Comparison of ENCODE assay signal across 1 cellular context in genomic region chr3:114809668-114810413, GRCh38.
TF ChIP-seq lines count a peak whose summit lies in the region.

No MANE protein-coding gene starts in this region.

TF ChIP-seq in GM12878, 131 proteins besides CTCF, POLR2A, EP300 and RAD21 (continued from another document and continues in another):
- TF ChIP-seq, protein P1, sequence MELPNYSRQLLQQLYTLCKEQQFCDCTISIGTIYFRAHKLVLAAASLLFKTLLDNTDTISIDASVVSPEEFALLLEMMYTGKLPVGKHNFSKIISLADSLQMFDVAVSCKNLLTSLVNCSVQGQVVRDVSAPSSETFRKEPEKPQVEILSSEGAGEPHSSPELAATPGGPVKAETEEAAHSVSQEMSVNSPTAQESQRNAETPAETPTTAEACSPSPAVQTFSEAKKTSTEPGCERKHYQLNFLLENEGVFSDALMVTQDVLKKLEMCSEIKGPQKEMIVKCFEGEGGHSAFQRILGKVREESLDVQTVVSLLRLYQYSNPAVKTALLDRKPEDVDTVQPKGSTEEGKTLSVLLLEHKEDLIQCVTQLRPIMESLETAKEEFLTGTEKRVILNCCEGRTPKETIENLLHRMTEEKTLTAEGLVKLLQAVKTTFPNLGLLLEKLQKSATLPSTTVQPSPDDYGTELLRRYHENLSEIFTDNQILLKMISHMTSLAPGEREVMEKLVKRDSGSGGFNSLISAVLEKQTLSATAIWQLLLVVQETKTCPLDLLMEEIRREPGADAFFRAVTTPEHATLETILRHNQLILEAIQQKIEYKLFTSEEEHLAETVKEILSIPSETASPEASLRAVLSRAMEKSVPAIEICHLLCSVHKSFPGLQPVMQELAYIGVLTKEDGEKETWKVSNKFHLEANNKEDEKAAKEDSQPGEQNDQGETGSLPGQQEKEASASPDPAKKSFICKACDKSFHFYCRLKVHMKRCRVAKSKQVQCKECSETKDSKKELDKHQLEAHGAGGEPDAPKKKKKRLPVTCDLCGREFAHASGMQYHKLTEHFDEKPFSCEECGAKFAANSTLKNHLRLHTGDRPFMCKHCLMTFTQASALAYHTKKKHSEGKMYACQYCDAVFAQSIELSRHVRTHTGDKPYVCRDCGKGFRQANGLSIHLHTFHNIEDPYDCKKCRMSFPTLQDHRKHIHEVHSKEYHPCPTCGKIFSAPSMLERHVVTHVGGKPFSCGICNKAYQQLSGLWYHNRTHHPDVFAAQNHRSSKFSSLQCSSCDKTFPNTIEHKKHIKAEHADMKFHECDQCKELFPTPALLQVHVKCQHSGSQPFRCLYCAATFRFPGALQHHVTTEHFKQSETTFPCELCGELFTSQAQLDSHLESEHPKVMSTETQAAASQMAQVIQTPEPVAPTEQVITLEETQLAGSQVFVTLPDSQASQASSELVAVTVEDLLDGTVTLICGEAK (IDR thresholded peaks at IDR 0.05; ENCODE audit: borderline replicate concordance): no peak
- TF ChIP-seq STAT3 (IDR thresholded peaks at IDR 0.05; ENCODE audit: low read depth, low read length) (no peak), SREBF2 (IDR thresholded peaks at IDR 0.05; ENCODE audit: low read length) (no peak), KDM1A (IDR thresholded peaks at IDR 0.05; ENCODE audit: borderline replicate concordance) (no peak), EGR1 (IDR thresholded peaks at IDR 0.05; ENCODE audit: borderline replicate concordance in 1 of 2, low read depth in 2 of 2, low read length in 2 of 2) (no peak), EZH2 (IDR thresholded peaks at IDR 0.05; ENCODE audit: borderline replicate concordance, control insufficient read depth, low read depth, low read length) (no peak), NR2C2 (IDR thresholded peaks at IDR 0.05; ENCODE audit: borderline replicate concordance, control insufficient read depth, insufficient read length, low read depth) (no peak), GABPA (IDR thresholded peaks at IDR 0.05; ENCODE audit: low read depth) (no peak), ZBTB33 (IDR thresholded peaks at IDR 0.05) (no peak), ZNF24 (IDR thresholded peaks at IDR 0.05) (no peak), SUZ12 (IDR thresholded peaks at IDR 0.05; ENCODE audit: unreplicated experiment) (no peak), RUNX3 (IDR thresholded peaks at IDR 0.05; ENCODE audit: low read length) (peak; percentile 91), CREB1 (IDR thresholded peaks at IDR 0.05; ENCODE audit: low read depth) (no peak), HSF1 (IDR thresholded peaks at IDR 0.05; ENCODE audit: low read depth, low read length) (no peak), EED (IDR thresholded peaks at IDR 0.05; ENCODE audit: low read depth) (no peak), TCF12 (IDR thresholded peaks at IDR 0.05; ENCODE audit: low read depth, low read length) (no peak), PML (IDR thresholded peaks at IDR 0.05; ENCODE audit: low read length) (0 out of 2 replicates have a peak, but pooled peaks have one; percentile 26), MYC (IDR thresholded peaks at IDR 0.05; ENCODE audit: insufficient read depth, insufficient read length, insufficient replicate concordance, low read length, severe bottlenecking) (no peak), HDGF (IDR thresholded peaks at IDR 0.05) (no peak), ZBTB11 (CRISPR knock-in tag; IDR thresholded peaks at IDR 0.05) (no peak), MEF2B (IDR thresholded peaks at IDR 0.05; ENCODE audit: partially characterized antibody, poor library complexity, severe bottlenecking) (peak; percentile 40), FOXK2 (IDR thresholded peaks at IDR 0.05) (no peak), RB1 (IDR thresholded peaks at IDR 0.05; ENCODE audit: borderline replicate concordance) (no peak), GATAD2B (conservative IDR thresholded peaks at IDR 0.05; ENCODE audit: low read depth) (no peak), BMI1 (IDR thresholded peaks at IDR 0.05; ENCODE audit: borderline replicate concordance) (peak; percentile 53; the same call in 1 of the 2 replicates), MEF2A (IDR thresholded peaks at IDR 0.05; ENCODE audit: insufficient read depth, low read depth, low read length) (no peak)
- TF ChIP-seq, protein P2, sequence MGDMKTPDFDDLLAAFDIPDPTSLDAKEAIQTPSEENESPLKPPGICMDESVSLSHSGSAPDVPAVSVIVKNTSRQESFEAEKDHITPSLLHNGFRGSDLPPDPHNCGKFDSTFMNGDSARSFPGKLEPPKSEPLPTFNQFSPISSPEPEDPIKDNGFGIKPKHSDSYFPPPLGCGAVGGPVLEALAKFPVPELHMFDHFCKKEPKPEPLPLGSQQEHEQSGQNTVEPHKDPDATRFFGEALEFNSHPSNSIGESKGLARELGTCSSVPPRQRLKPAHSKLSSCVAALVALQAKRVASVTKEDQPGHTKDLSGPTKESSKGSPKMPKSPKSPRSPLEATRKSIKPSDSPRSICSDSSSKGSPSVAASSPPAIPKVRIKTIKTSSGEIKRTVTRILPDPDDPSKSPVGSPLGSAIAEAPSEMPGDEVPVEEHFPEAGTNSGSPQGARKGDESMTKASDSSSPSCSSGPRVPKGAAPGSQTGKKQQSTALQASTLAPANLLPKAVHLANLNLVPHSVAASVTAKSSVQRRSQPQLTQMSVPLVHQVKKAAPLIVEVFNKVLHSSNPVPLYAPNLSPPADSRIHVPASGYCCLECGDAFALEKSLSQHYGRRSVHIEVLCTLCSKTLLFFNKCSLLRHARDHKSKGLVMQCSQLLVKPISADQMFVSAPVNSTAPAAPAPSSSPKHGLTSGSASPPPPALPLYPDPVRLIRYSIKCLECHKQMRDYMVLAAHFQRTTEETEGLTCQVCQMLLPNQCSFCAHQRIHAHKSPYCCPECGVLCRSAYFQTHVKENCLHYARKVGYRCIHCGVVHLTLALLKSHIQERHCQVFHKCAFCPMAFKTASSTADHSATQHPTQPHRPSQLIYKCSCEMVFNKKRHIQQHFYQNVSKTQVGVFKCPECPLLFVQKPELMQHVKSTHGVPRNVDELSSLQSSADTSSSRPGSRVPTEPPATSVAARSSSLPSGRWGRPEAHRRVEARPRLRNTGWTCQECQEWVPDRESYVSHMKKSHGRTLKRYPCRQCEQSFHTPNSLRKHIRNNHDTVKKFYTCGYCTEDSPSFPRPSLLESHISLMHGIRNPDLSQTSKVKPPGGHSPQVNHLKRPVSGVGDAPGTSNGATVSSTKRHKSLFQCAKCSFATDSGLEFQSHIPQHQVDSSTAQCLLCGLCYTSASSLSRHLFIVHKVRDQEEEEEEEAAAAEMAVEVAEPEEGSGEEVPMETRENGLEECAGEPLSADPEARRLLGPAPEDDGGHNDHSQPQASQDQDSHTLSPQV (IDR thresholded peaks at IDR 0.05): no peak
- TF ChIP-seq, protein P3, sequence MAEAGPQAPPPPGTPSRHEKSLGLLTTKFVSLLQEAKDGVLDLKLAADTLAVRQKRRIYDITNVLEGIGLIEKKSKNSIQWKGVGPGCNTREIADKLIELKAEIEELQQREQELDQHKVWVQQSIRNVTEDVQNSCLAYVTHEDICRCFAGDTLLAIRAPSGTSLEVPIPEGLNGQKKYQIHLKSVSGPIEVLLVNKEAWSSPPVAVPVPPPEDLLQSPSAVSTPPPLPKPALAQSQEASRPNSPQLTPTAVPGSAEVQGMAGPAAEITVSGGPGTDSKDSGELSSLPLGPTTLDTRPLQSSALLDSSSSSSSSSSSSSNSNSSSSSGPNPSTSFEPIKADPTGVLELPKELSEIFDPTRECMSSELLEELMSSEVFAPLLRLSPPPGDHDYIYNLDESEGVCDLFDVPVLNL (IDR thresholded peaks at IDR 0.05; ENCODE audit: low read depth, low read length): no peak
- TF ChIP-seq, protein P4, sequence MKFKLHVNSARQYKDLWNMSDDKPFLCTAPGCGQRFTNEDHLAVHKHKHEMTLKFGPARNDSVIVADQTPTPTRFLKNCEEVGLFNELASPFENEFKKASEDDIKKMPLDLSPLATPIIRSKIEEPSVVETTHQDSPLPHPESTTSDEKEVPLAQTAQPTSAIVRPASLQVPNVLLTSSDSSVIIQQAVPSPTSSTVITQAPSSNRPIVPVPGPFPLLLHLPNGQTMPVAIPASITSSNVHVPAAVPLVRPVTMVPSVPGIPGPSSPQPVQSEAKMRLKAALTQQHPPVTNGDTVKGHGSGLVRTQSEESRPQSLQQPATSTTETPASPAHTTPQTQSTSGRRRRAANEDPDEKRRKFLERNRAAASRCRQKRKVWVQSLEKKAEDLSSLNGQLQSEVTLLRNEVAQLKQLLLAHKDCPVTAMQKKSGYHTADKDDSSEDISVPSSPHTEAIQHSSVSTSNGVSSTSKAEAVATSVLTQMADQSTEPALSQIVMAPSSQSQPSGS (IDR thresholded peaks at IDR 0.05; ENCODE audit: low read length): no peak
- TF ChIP-seq, protein P5, sequence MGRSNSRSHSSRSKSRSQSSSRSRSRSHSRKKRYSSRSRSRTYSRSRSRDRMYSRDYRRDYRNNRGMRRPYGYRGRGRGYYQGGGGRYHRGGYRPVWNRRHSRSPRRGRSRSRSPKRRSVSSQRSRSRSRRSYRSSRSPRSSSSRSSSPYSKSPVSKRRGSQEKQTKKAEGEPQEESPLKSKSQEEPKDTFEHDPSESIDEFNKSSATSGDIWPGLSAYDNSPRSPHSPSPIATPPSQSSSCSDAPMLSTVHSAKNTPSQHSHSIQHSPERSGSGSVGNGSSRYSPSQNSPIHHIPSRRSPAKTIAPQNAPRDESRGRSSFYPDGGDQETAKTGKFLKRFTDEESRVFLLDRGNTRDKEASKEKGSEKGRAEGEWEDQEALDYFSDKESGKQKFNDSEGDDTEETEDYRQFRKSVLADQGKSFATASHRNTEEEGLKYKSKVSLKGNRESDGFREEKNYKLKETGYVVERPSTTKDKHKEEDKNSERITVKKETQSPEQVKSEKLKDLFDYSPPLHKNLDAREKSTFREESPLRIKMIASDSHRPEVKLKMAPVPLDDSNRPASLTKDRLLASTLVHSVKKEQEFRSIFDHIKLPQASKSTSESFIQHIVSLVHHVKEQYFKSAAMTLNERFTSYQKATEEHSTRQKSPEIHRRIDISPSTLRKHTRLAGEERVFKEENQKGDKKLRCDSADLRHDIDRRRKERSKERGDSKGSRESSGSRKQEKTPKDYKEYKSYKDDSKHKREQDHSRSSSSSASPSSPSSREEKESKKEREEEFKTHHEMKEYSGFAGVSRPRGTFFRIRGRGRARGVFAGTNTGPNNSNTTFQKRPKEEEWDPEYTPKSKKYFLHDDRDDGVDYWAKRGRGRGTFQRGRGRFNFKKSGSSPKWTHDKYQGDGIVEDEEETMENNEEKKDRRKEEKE (IDR thresholded peaks at IDR 0.05): no peak
